ENCODE assay signal across 13 cellular contexts in genomic region chr10:120067427-120067826, GRCh38.
"Had no signal": no experiment of that assay in that cellular context is flagged by ENCODE, and none has a peak within 500 bp of the region (broad histone marks: within the 10 kb centered on the region; RNA-seq: fewer than 3 reads in every experiment).

No MANE protein-coding gene starts in this region.

- H3K4me3 ChIP-seq: colonic mucosa, coronary artery, dorsolateral prefrontal cortex, esophagus muscularis mucosa, esophagus squamous epithelium, gastrocnemius medialis, gastroesophageal sphincter, heart left ventricle, heart right ventricle had no signal

- H3K9me3 ChIP-seq: colonic mucosa, gastrocnemius medialis had no signal

- H3K27ac ChIP-seq: colonic mucosa, coronary artery, dorsolateral prefrontal cortex, epithelial cell of prostate, esophagus muscularis mucosa, esophagus squamous epithelium, foreskin keratinocyte, gastrocnemius medialis, gastroesophageal sphincter, heart left ventricle, heart right ventricle had no signal

- H3K36me3 ChIP-seq: colonic mucosa, esophagus muscularis mucosa, esophagus squamous epithelium, gastrocnemius medialis, gastroesophageal sphincter, heart left ventricle, heart right ventricle had no signal

- H3K4me1 ChIP-seq: colonic mucosa, esophagus muscularis mucosa, esophagus squamous epithelium, foreskin keratinocyte, gastrocnemius medialis, gastroesophageal sphincter, heart left ventricle, heart right ventricle had no signal

- ATAC-seq: effector memory CD8-positive, alpha-beta T cell; esophagus mucosa; foreskin keratinocyte; gastrocnemius medialis; gastroesophageal sphincter; heart left ventricle; heart right ventricle had no signal
